In genomic region chr20:34544109-34544793, GRCh38 we compare ENCODE assay signal across 8 cellular contexts. TPM values are rescaled to one million over a fixed set of nuclear protein-coding genes. Genes with fewer than 3 reads are reported as not detected.
DNase-seq lines count a peak whose midpoint lies in the region; ATAC-seq and TF ChIP-seq lines count a peak whose summit lies in the region.

No MANE protein-coding gene starts in this region.

- no peaks in the 10 kb centered on the region for H3K9me3 ChIP-seq in mesenchymal stem cell (ENCODE audit: control insufficient read depth, low read length)
- H3K9me3 ChIP-seq in vagina = no peaks in the 10 kb centered on the region

- H2BK120ac ChIP-seq in mesenchymal stem cell (ENCODE audit: low read depth, low read length) = no peak overlapping the region

- H3K9ac ChIP-seq in mesenchymal stem cell (ENCODE audit: low read length) = peak overlapping the region; percentile 18

- H3K27me3 ChIP-seq in mesenchymal stem cell (ENCODE audit: control insufficient read depth in 1 of 2, insufficient read depth in 1 of 2, low read length in 2 of 2) (no peaks in the 10 kb centered on the region), vagina (no peaks in the 10 kb centered on the region)

- ATAC-seq in HG03439 (IDR thresholded peaks at IDR 0.05; ENCODE audit: unreplicated experiment) = no peak

- no peak for TF ChIP-seq POLR2A in vagina (IDR thresholded peaks at IDR 0.05)

- no peak overlapping the region for H2AFZ ChIP-seq in mesenchymal stem cell (ENCODE audit: low read depth, low read length)

- no peak overlapping the region for H3K23ac ChIP-seq in mesenchymal stem cell (ENCODE audit: low read length in 2 of 2)

- peak; percentile 41 for DNase-seq in stimulated activated CD4-positive, alpha-beta T cell treated with anti-CD3 and anti-CD28 coated beads, Interleukin-15, amount 100 ng/mL, for 24 hours
- no peak for DNase-seq in stimulated activated CD4-positive, alpha-beta T cell treated with anti-CD3 and anti-CD28 coated beads, Interleukin-2, amount 100 ng/mL, for 48 hours
- DNase-seq in cerebellar cortex (ENCODE audit: low spot score) (peak; percentile 66), mesenchymal stem cell (no peak), vagina (ENCODE audit: extremely low spot score in 2 of 2) (no peak), NCI-H774 (lab: John Stamatoyannopoulos, UW) (no peak)
- DNase-seq in activated T-helper 1 cell treated with anti-CD3 and anti-CD28 coated beads, Interleukin-12 subunit alpha, Interleukin-12 subunit beta, Interleukin-2, Interleukin-4 antibody, amounts not matched to agents 30 ng/mL and 10 ng/mL and 1 ng/mL, durations not matched to agents 14 hours and 24 hours and 36 hours (ENCODE audit: low spot score) = no peak

- no peak overlapping the region for H3K4me3 ChIP-seq in mesenchymal stem cell (ENCODE audit: insufficient read depth in 1 of 2, low read depth in 1 of 2, low read length in 2 of 2)
- peak overlapping the region; percentile 3 to 22 for H3K4me3 ChIP-seq in vagina

- H3K4me1 Mint-ChIP-seq in activated T-helper 1 cell treated with anti-CD3 and anti-CD28 coated beads, Interleukin-12 subunit alpha, Interleukin-12 subunit beta, Interleukin-2, Interleukin-4 antibody, amounts not matched to agents 30 ng/mL and 10 ng/mL and 1 ng/mL, durations not matched to agents 14 hours and 24 hours and 36 hours (ENCODE audit: low read depth) = peaks cover 32% of the 10 kb centered on the region

- H2AK5ac ChIP-seq in mesenchymal stem cell (ENCODE audit: low read length, severe bottlenecking) = no peak overlapping the region

- peak overlapping the region; percentile 7 for H3K4me2 ChIP-seq in mesenchymal stem cell (ENCODE audit: low read length, poor library complexity, severe bottlenecking)

- no peak overlapping the region for H3K27ac ChIP-seq in mesenchymal stem cell (ENCODE audit: low read length, poor library complexity, severe bottlenecking)
- H3K27ac ChIP-seq in vagina = no peak overlapping the region

- H4K8ac ChIP-seq in mesenchymal stem cell (ENCODE audit: low read length) = no peak overlapping the region

- H3K4me3 Mint-ChIP-seq in activated T-helper 1 cell treated with anti-CD3 and anti-CD28 coated beads, Interleukin-12 subunit alpha, Interleukin-12 subunit beta, Interleukin-2, Interleukin-4 antibody, amounts not matched to agents 30 ng/mL and 10 ng/mL and 1 ng/mL, durations not matched to agents 14 hours and 24 hours and 36 hours = no peak overlapping the region

- no peak overlapping the region for H3K27ac Mint-ChIP-seq in activated T-helper 1 cell treated with anti-CD3 and anti-CD28 coated beads, Interleukin-12 subunit alpha, Interleukin-12 subunit beta, Interleukin-2, Interleukin-4 antibody, amounts not matched to agents 30 ng/mL and 10 ng/mL and 1 ng/mL, durations not matched to agents 14 hours and 24 hours and 36 hours

- no peak overlapping the region for H3K14ac ChIP-seq in mesenchymal stem cell (ENCODE audit: low read length in 2 of 2)

- WGBS in mesenchymal stem cell = 40% methylated on average over 18 of the region's 19 CpGs

- no peak overlapping the region for H4K91ac ChIP-seq in mesenchymal stem cell (ENCODE audit: low read length)

- H2BK5ac ChIP-seq in mesenchymal stem cell (ENCODE audit: low read depth, low read length, poor library complexity, severe bottlenecking) = no peak overlapping the region

- H3K18ac ChIP-seq in mesenchymal stem cell (ENCODE audit: low read depth in 1 of 2, low read length in 2 of 2) = no peak overlapping the region

- peaks cover 34 to 36% of the 10 kb centered on the region in 2 experiments for H3K36me3 ChIP-seq in mesenchymal stem cell (ENCODE audit: control insufficient read depth in 1 of 2, insufficient read depth in 2 of 2, low read depth in 1 of 2, low read length in 2 of 2)
- peaks cover 0 to 14% of the 10 kb centered on the region in 2 donors for H3K36me3 ChIP-seq in vagina

- H3K27me3 Mint-ChIP-seq in activated T-helper 1 cell treated with anti-CD3 and anti-CD28 coated beads, Interleukin-12 subunit alpha, Interleukin-12 subunit beta, Interleukin-2, Interleukin-4 antibody, amounts not matched to agents 30 ng/mL and 10 ng/mL and 1 ng/mL, durations not matched to agents 14 hours and 24 hours and 36 hours (ENCODE audit: insufficient read depth) = no peaks in the 10 kb centered on the region

- H3K9me3 Mint-ChIP-seq in activated T-helper 1 cell treated with anti-CD3 and anti-CD28 coated beads, Interleukin-12 subunit alpha, Interleukin-12 subunit beta, Interleukin-2, Interleukin-4 antibody, amounts not matched to agents 30 ng/mL and 10 ng/mL and 1 ng/mL, durations not matched to agents 14 hours and 24 hours and 36 hours = no peaks in the 10 kb centered on the region

- H3K79me1 ChIP-seq in mesenchymal stem cell (replicated peaks; ENCODE audit: low read length, poor library complexity, severe bottlenecking) = peaks cover 7% of the 10 kb centered on the region

- no peak overlapping the region for H3K4ac ChIP-seq in mesenchymal stem cell (ENCODE audit: low read depth in 1 of 2, low read length in 2 of 2)

- H2BK15ac ChIP-seq in mesenchymal stem cell (ENCODE audit: low read depth, poor library complexity, severe bottlenecking) = no peak overlapping the region

- no peak for TF ChIP-seq CTCF in vagina (IDR thresholded peaks at IDR 0.05)

- intact Hi-C loops in vagina (cut with DNase I) = no loop called here
- intact Hi-C loops in activated T-helper 1 cell treated with anti-CD3 and anti-CD28 coated beads, Interleukin-12 subunit alpha, Interleukin-12 subunit beta, Interleukin-2, Interleukin-4 antibody, amounts not matched to agents 30 ng/mL and 10 ng/mL and 1 ng/mL, durations not matched to agents 14 hours and 24 hours and 36 hours (cut with micrococcal nuclease) = no loop called here

- H3K4me1 ChIP-seq in mesenchymal stem cell (ENCODE audit: control insufficient read depth, insufficient read depth, low read depth, low read length) (peaks cover 3% of the 10 kb centered on the region), vagina (peaks cover 10% of the 10 kb centered on the region)

- H2BK12ac ChIP-seq in mesenchymal stem cell (ENCODE audit: low read length in 2 of 2) = no peak overlapping the region

- peaks cover 16% of the 10 kb centered on the region for H3K36me3 Mint-ChIP-seq in activated T-helper 1 cell treated with anti-CD3 and anti-CD28 coated beads, Interleukin-12 subunit alpha, Interleukin-12 subunit beta, Interleukin-2, Interleukin-4 antibody, amounts not matched to agents 30 ng/mL and 10 ng/mL and 1 ng/mL, durations not matched to agents 14 hours and 24 hours and 36 hours (ENCODE audit: low read depth)

RNA-seq across cellular contexts. Expression of gene MAP1LC3A, which starts 14.3 kb away (rescaled TPM):
- 34.0 TPM for polyA plus RNA-seq in mesenchymal stem cell (2013, experiment 1 of 2)
- polyA plus RNA-seq in mesenchymal stem cell (2013, experiment 2 of 2) = 33.2 TPM
- 71.5 TPM for total RNA-seq in vagina
- total RNA-seq in activated T-helper 1 cell treated with anti-CD3 and anti-CD28 coated beads, Interleukin-12 subunit alpha, Interleukin-12 subunit beta, Interleukin-2, Interleukin-4 antibody, amounts not matched to agents 30 ng/mL and 10 ng/mL and 1 ng/mL, durations not matched to agents 14 hours and 24 hours and 36 hours = 6.1 and 7.3 TPM in 2 replicates

RNA-seq across cellular contexts. Expression of gene DYNLRB1, which starts 28.0 kb away (rescaled TPM):
- polyA plus RNA-seq in mesenchymal stem cell (2013, experiment 1 of 2) = 344 TPM
- polyA plus RNA-seq in mesenchymal stem cell (2013, experiment 2 of 2) = 339 TPM
- total RNA-seq in vagina = 135 TPM
- total RNA-seq in activated T-helper 1 cell treated with anti-CD3 and anti-CD28 coated beads, Interleukin-12 subunit alpha, Interleukin-12 subunit beta, Interleukin-2, Interleukin-4 antibody, amounts not matched to agents 30 ng/mL and 10 ng/mL and 1 ng/mL, durations not matched to agents 14 hours and 24 hours and 36 hours = 92.0 and 104 TPM in 2 replicates

Comparison
In these comparisons a context has a peak if more than half of its experiments do, and no peak if none do; other contexts are left out.
1. DNase-seq: peak in stimulated activated CD4-positive, alpha-beta T cell treated with anti-CD3 and anti-CD28 coated beads, Interleukin-15, amount 100 ng/mL, for 24 hours (single experiment) and cerebellar cortex (single experiment); none in stimulated activated CD4-positive, alpha-beta T cell treated with anti-CD3 and anti-CD28 coated beads, Interleukin-2, amount 100 ng/mL, for 48 hours (0 of 2), mesenchymal stem cell (single experiment), vagina (0 of 2), NCI-H774 (single experiment) and activated T-helper 1 cell treated with anti-CD3 and anti-CD28 coated beads, Interleukin-12 subunit alpha, Interleukin-12 subunit beta, Interleukin-2, Interleukin-4 antibody, amounts not matched to agents 30 ng/mL and 10 ng/mL and 1 ng/mL, durations not matched to agents 14 hours and 24 hours and 36 hours (single experiment).
2. H3K4me3 ChIP-seq: peak in vagina (2 of 2); none in mesenchymal stem cell (0 of 2).